Comparison of ENCODE assay signal across 13 cellular contexts in genomic region chr14:104872469-104873341, GRCh38. TPM values are rescaled to one million over a fixed set of nuclear protein-coding genes. Genes with fewer than 3 reads are reported as not detected.
DNase-seq lines count a peak whose midpoint lies in the region; ATAC-seq and TF ChIP-seq lines count a peak whose summit lies in the region.
"Had no signal": no experiment of that assay in that cellular context is flagged by ENCODE, and none has a peak within 500 bp of the region (broad histone marks: within the 10 kb centered on the region; RNA-seq: fewer than 3 reads in every experiment).

No MANE protein-coding gene starts in this region.

- H3K36me3 Mint-ChIP-seq in naive thymus-derived CD4-positive, alpha-beta T cell = no peaks in the 10 kb centered on the region

- peak; percentile 62 for DNase-seq in CD1c-positive myeloid dendritic cell (ENCODE audit: extremely low spot score)
- peak; percentile 81 for DNase-seq in MV-4-11 (lab: John Stamatoyannopoulos, UW)
- peak; percentile 25 for DNase-seq in fibroblast of the aortic adventitia (ENCODE audit: low read depth)
- no peak for DNase-seq in naive thymus-derived CD4-positive, alpha-beta T cell
- no peak for DNase-seq in HuH-7.5 (ENCODE audit: low spot score)
- no peak for DNase-seq in GM19238 (ENCODE audit: insufficient read length, low spot score)
- no peak for DNase-seq in nucleus accumbens (lab: John Stamatoyannopoulos, UW)
- DNase-seq: Karpas-422; NCI-H526; stimulated activated CD4-positive, alpha-beta T cell treated with anti-CD3 and anti-CD28 coated beads, Interleukin-4, amount 100 ng/mL, for 4 hours had no signal

- TF ChIP-seq CTCF in fibroblast of the aortic adventitia (IDR thresholded peaks at IDR 0.05; ENCODE audit: insufficient read depth, low read length) = no peak

- H3K9me3 Mint-ChIP-seq in naive thymus-derived CD4-positive, alpha-beta T cell = peaks cover 0 to 2% (median 0%) of the 10 kb centered on the region in 11 donors

- peak; percentile 18 for ATAC-seq in naive thymus-derived CD4-positive, alpha-beta T cell
- ATAC-seq in GM19328 (IDR thresholded peaks at IDR 0.05; ENCODE audit: unreplicated experiment) = no peak

- CTCF ChIA-PET in naive thymus-derived CD4-positive, alpha-beta T cell (lab: Charles Lee) = no interaction called here

- intact Hi-C loops in naive thymus-derived CD4-positive, alpha-beta T cell (cut with micrococcal nuclease) = no loop called here

- no peaks in the 10 kb centered on the region for H3K27me3 ChIP-seq in naive thymus-derived CD4-positive, alpha-beta T cell (ENCODE audit: control insufficient read depth in 2 of 2, insufficient read depth in 2 of 2, low read length in 2 of 2)
- H3K27me3 ChIP-seq: upper lobe of left lung had no signal

- H3K9me3 ChIP-seq in naive thymus-derived CD4-positive, alpha-beta T cell (ENCODE audit: control insufficient read depth in 2 of 3, low read length in 3 of 3) = no peaks in the 10 kb centered on the region
- H3K9me3 ChIP-seq: upper lobe of left lung had no signal

- no peak overlapping the region for H3K27ac Mint-ChIP-seq in naive thymus-derived CD4-positive, alpha-beta T cell

- H3K4me1 Mint-ChIP-seq in naive thymus-derived CD4-positive, alpha-beta T cell = peaks cover 0 to 8% (median 4%) of the 10 kb centered on the region in 7 donors

- POLR2A ChIA-PET in naive thymus-derived CD4-positive, alpha-beta T cell (lab: Charles Lee) = no interaction called here

- H3K4me3 Mint-ChIP-seq in naive thymus-derived CD4-positive, alpha-beta T cell = no peak overlapping the region

- no peaks in the 10 kb centered on the region for H3K36me3 ChIP-seq in naive thymus-derived CD4-positive, alpha-beta T cell (ENCODE audit: control insufficient read depth in 2 of 3, insufficient read depth in 3 of 3, low read length in 3 of 3)

- H3K4me3 ChIP-seq in fibroblast of the aortic adventitia (ENCODE audit: low read depth, low read length) = no peak overlapping the region
- no peak overlapping the region for H3K4me3 ChIP-seq in naive thymus-derived CD4-positive, alpha-beta T cell (ENCODE audit: low read length)
- H3K4me3 ChIP-seq: coronary artery, upper lobe of left lung had no signal

- H3K27me3 Mint-ChIP-seq in naive thymus-derived CD4-positive, alpha-beta T cell = peaks cover 0 to 3% (median 0%) of the 10 kb centered on the region in 5 donors

- H3K4me1 ChIP-seq in naive thymus-derived CD4-positive, alpha-beta T cell (ENCODE audit: control insufficient read depth in 2 of 2, insufficient read depth in 2 of 2, low read length in 2 of 2) = no peaks in the 10 kb centered on the region

- no peak overlapping the region for H3K27ac ChIP-seq in naive thymus-derived CD4-positive, alpha-beta T cell (ENCODE audit: low read depth, low read length)
- H3K27ac ChIP-seq: coronary artery, upper lobe of left lung had no signal

RNA-seq across cellular contexts. Expression of gene CEP170B, which starts 7.6 kb away (rescaled TPM):
- total RNA-seq in fibroblast of the aortic adventitia (ENCODE audit: low replicate concordance) = 8.2 and 18.2 TPM in 2 replicates
- total RNA-seq in naive thymus-derived CD4-positive, alpha-beta T cell = 1 to 10 TPM in 4 of 5 experiments, under 1 TPM in 1; 1.00 to 4.1 (median 2.5) TPM
- under 1 TPM; 0.05 TPM for polyA plus RNA-seq in naive thymus-derived CD4-positive, alpha-beta T cell

RNA-seq across cellular contexts. Expression of gene PLD4, which starts 52.0 kb away (rescaled TPM):
- 0.09 and 0.16 TPM in 2 replicates for total RNA-seq in fibroblast of the aortic adventitia (ENCODE audit: low replicate concordance)
- 10 to 100 TPM in 1 of 5 experiments, 1 to 10 TPM in 2, under 1 TPM in 2; 0.10 to 32.0 (median 1.2) TPM for total RNA-seq in naive thymus-derived CD4-positive, alpha-beta T cell
- under 1 TPM in 1 of 2 donors, not detected in 1; 0.35 TPM for polyA plus RNA-seq in naive thymus-derived CD4-positive, alpha-beta T cell

Comparison
In these comparisons a context has a peak if more than half of its experiments do, and no peak if none do; other contexts are left out.
1. DNase-seq: peak in CD1c-positive myeloid dendritic cell (single experiment), MV-4-11 (single experiment) and fibroblast of the aortic adventitia (single experiment); none in naive thymus-derived CD4-positive, alpha-beta T cell (0 of 9), HuH-7.5 (single experiment), GM19238 (single experiment) and nucleus accumbens (0 of 56).